In genomic region chr16:88398170-88398873, GRCh38 we compare ENCODE assay signal across 13 cellular contexts. TPM values are rescaled to one million over a fixed set of nuclear protein-coding genes. Genes with fewer than 3 reads are reported as not detected.
A peak's percentile ranks its signal among the peaks of the same experiment; 100 is the strongest.
DNase-seq lines count a peak whose midpoint lies in the region; ATAC-seq, FAIRE-seq and TF ChIP-seq lines count a peak whose summit lies in the region.
"Had no signal": no experiment of that assay in that cellular context is flagged by ENCODE, and none has a peak within 500 bp of the region (broad histone marks: within the 10 kb centered on the region; RNA-seq: fewer than 3 reads in every experiment).

No MANE protein-coding gene starts in this region.

- H3K4me3 Mint-ChIP-seq in activated CD4-positive, alpha-beta memory T cell treated with anti-CD3 and anti-CD28 coated beads, Interleukin-2, amount 10 ng/mL, durations not matched to agents 7 days and 5 days: no peak overlapping the region
- H3K4me3 Mint-ChIP-seq: CD8-positive, alpha-beta memory T cell had no signal

- no peak overlapping the region for H4K12ac ChIP-seq in trophoblast cell (ENCODE audit: low read depth, low read length)

- no peaks in the 10 kb centered on the region for H3K27me3 ChIP-seq in trophoblast cell (ENCODE audit: insufficient read depth, low read length)

- H3K4me1 ChIP-seq in trophoblast cell (ENCODE audit: control insufficient read depth in 1 of 2, insufficient read depth in 2 of 2, low read length in 2 of 2): no peaks in the 10 kb centered on the region
- H3K4me1 ChIP-seq: A549, BE2C, Caco-2 had no signal

- no peak overlapping the region for H4K8ac ChIP-seq in trophoblast cell (ENCODE audit: low read depth, low read length)

- CTCF ChIA-PET in activated CD4-positive, alpha-beta memory T cell treated with anti-CD3 and anti-CD28 coated beads, Interleukin-2, amount 10 ng/mL, durations not matched to agents 7 days and 5 days (lab: Charles Lee): no interaction called here

- peaks cover 7% of the 10 kb centered on the region for H3K9me3 ChIP-seq in trophoblast cell (ENCODE audit: insufficient read depth, low read depth, low read length)
- H3K9me3 ChIP-seq: A549, BE2C had no signal

- H3K14ac ChIP-seq in trophoblast cell (ENCODE audit: low read length): no peak overlapping the region

- H2AFZ ChIP-seq in trophoblast cell (ENCODE audit: insufficient read depth, low read length, poor library complexity): no peak overlapping the region

- H3K79me1 ChIP-seq in trophoblast cell (ENCODE audit: low read length): no peaks in the 10 kb centered on the region

- H3K4me1 Mint-ChIP-seq in activated CD4-positive, alpha-beta memory T cell treated with anti-CD3 and anti-CD28 coated beads, Interleukin-2, amount 10 ng/mL, durations not matched to agents 7 days and 5 days: no peaks in the 10 kb centered on the region
- H3K4me1 Mint-ChIP-seq: CD8-positive, alpha-beta memory T cell had no signal

- H3K9me3 Mint-ChIP-seq in activated CD4-positive, alpha-beta memory T cell treated with anti-CD3 and anti-CD28 coated beads, Interleukin-2, amount 10 ng/mL, durations not matched to agents 7 days and 5 days: peaks cover 6% of the 10 kb centered on the region

- no peak overlapping the region for H3K27ac ChIP-seq in trophoblast cell (ENCODE audit: low read depth, low read length)
- H3K27ac ChIP-seq: A549 had no signal

- no peak overlapping the region for H4K91ac ChIP-seq in trophoblast cell (ENCODE audit: low read depth, low read length)

- no peak overlapping the region for H3K9ac ChIP-seq in trophoblast cell (ENCODE audit: low read length)

- no peak for TF ChIP-seq POLR2A in erythroblast (IDR thresholded peaks at IDR 0.05; ENCODE audit: low read length)

- no peak overlapping the region for H3K27ac Mint-ChIP-seq in activated CD4-positive, alpha-beta memory T cell treated with anti-CD3 and anti-CD28 coated beads, Interleukin-2, amount 10 ng/mL, durations not matched to agents 7 days and 5 days

- no peaks in the 10 kb centered on the region for H3K36me3 Mint-ChIP-seq in activated CD4-positive, alpha-beta memory T cell treated with anti-CD3 and anti-CD28 coated beads, Interleukin-2, amount 10 ng/mL, durations not matched to agents 7 days and 5 days (ENCODE audit: low read depth)
- H3K36me3 Mint-ChIP-seq: CD8-positive, alpha-beta memory T cell had no signal

- WGBS in trophoblast cell (ENCODE audit: extremely low coverage, insufficient coverage, insufficient read length): no CpG with 5 or more reads among the region's 20 CpGs

- no peak for ATAC-seq in GM21360 (IDR thresholded peaks at IDR 0.05; ENCODE audit: unreplicated experiment)
- ATAC-seq: A549 had no signal

- H3K23ac ChIP-seq in trophoblast cell (ENCODE audit: low read length): no peak overlapping the region

- no peak overlapping the region for H2BK12ac ChIP-seq in trophoblast cell (ENCODE audit: low read length)

- no peaks in the 10 kb centered on the region for H3K79me2 ChIP-seq in trophoblast cell (ENCODE audit: control insufficient read depth, insufficient read depth, low read length, poor library complexity)

- H3K18ac ChIP-seq in trophoblast cell (ENCODE audit: low read length): no peak overlapping the region

- peak overlapping the region; percentile 4 for H3K4me3 ChIP-seq in trophoblast cell (ENCODE audit: low read depth, low read length)
- H3K4me3 ChIP-seq: A549 had no signal

- H2BK5ac ChIP-seq in trophoblast cell (ENCODE audit: low read depth, low read length, poor library complexity): no peak overlapping the region

- H2AK5ac ChIP-seq in trophoblast cell (ENCODE audit: low read length): no peak overlapping the region

- peak; percentile 52 for FAIRE-seq in HTR-8/SVneo (lab: Jason Lieb, UNC)
- FAIRE-seq: A549 had no signal

- no peak overlapping the region for H2BK120ac ChIP-seq in trophoblast cell (ENCODE audit: insufficient read depth, low read length, poor library complexity)

- peak; percentile 8 for DNase-seq in ELR (ENCODE audit: low read depth)
- DNase-seq in HTR-8/SVneo (ENCODE audit: insufficient read length, low spot score): no peak
- peak; percentile 19 to 32 for DNase-seq in erythroblast (lab: John Stamatoyannopoulos, UW)
- no peak for DNase-seq in trophoblast cell
- no peak for DNase-seq in NCI-H2171 treated with DMSO at 0.1 percent for 48 hours (lab: John Stamatoyannopoulos, UW)
- DNase-seq in activated CD4-positive, alpha-beta memory T cell treated with anti-CD3 and anti-CD28 coated beads, Interleukin-2, amount 10 ng/mL, durations not matched to agents 7 days and 5 days: no peak
- DNase-seq: BE2C; Caco-2; CD8-positive, alpha-beta memory T cell; DND-41; H7 had no signal

- no peaks in the 10 kb centered on the region for H3K36me3 ChIP-seq in trophoblast cell (ENCODE audit: control insufficient read depth in 1 of 2, insufficient read depth in 2 of 2, low read length in 2 of 2)
- H3K36me3 ChIP-seq: BE2C had no signal

- H3K27me3 Mint-ChIP-seq in activated CD4-positive, alpha-beta memory T cell treated with anti-CD3 and anti-CD28 coated beads, Interleukin-2, amount 10 ng/mL, durations not matched to agents 7 days and 5 days: no peaks in the 10 kb centered on the region
- H3K27me3 Mint-ChIP-seq: CD8-positive, alpha-beta memory T cell had no signal

- POLR2A ChIA-PET in activated CD4-positive, alpha-beta memory T cell treated with anti-CD3 and anti-CD28 coated beads, Interleukin-2, amount 10 ng/mL, durations not matched to agents 7 days and 5 days (lab: Charles Lee): no interaction called here

- no peak overlapping the region for H3K4me2 ChIP-seq in trophoblast cell (ENCODE audit: low read length)
- H3K4me2 ChIP-seq: A549 had no signal

- H3K4ac ChIP-seq in trophoblast cell (ENCODE audit: low read depth, low read length): no peak overlapping the region

RNA-seq across cellular contexts. Expression of gene ZNF469, which starts 15.6 kb away (rescaled TPM):
- polyA plus RNA-seq in trophoblast cell (2013): 0.51 and 0.54 TPM in 2 replicates
- under 1 TPM; 0.23 to 0.28 TPM for total RNA-seq in activated CD4-positive, alpha-beta memory T cell treated with anti-CD3 and anti-CD28 coated beads, Interleukin-2, amount 10 ng/mL, durations not matched to agents 7 days and 5 days

RNA-seq across cellular contexts. Expression of gene ZFPM1, which starts 54.8 kb away (rescaled TPM):
- 4.0 and 4.1 TPM in 2 replicates for polyA plus RNA-seq in trophoblast cell (2013)
- total RNA-seq in activated CD4-positive, alpha-beta memory T cell treated with anti-CD3 and anti-CD28 coated beads, Interleukin-2, amount 10 ng/mL, durations not matched to agents 7 days and 5 days: 10 to 100 TPM; 15.4 to 15.7 TPM

Comparison
In these comparisons a context has a peak if more than half of its experiments do, and no peak if none do; other contexts are left out.
1. DNase-seq: peak in ELR (single experiment) and erythroblast (2 of 2); none in HTR-8/SVneo (single experiment), trophoblast cell (0 of 2), NCI-H2171 treated with DMSO at 0.1 percent for 48 hours (single experiment) and activated CD4-positive, alpha-beta memory T cell treated with anti-CD3 and anti-CD28 coated beads, Interleukin-2, amount 10 ng/mL, durations not matched to agents 7 days and 5 days (single experiment).